ENCODE assay signal across 25 cellular contexts in the genomic region with DNA sequence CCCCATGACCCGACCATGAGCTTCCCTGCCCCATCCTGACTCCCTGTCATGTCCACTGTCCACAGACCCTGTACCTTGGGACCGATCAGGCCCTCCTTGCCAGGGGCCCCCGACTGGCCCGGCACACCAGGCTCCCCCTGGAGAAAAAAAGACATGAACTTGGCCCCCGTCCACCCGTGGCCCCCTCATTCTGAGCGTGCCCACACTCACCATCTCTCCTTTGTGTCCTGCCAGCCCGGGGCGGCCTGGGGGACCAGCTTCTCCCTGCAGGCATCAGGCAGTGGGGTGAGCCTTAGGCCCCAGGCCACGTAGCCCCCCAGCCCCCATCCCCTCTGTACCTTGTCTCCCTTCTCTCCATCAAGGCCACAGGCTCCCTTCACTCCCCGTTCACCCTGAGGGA. TPM values are rescaled to one million over a fixed set of nuclear protein-coding genes. Genes with fewer than 3 reads are reported as not detected.
DNase-seq lines count a peak whose midpoint lies in the region; ATAC-seq and TF ChIP-seq lines count a peak whose summit lies in the region.
"Had no signal": no experiment of that assay in that cellular context is flagged by ENCODE, and none has a peak within 500 bp of the region (broad histone marks: within the 10 kb centered on the region; RNA-seq: fewer than 3 reads in every experiment).

No MANE protein-coding gene starts in this region.

- H3K36me3 Mint-ChIP-seq in endodermal cell (ENCODE audit: low read depth), result no peaks in the 10 kb centered on the region
- H3K36me3 Mint-ChIP-seq in naive thymus-derived CD4-positive, alpha-beta T cell, result no peaks in the 10 kb centered on the region
- H3K36me3 Mint-ChIP-seq: CD4-positive, alpha-beta memory T cell had no signal

- H3K27ac ChIP-seq in BLaER1 treated with 17β-estradiol and CSF1 and Interleukin-3, amounts not matched to agents 10 nM and 100 nM, result peak overlapping the region in 2 of 11 experiments; percentile 13 to 89; a peak in 1 of 22 replicates
- H3K27ac ChIP-seq in RWPE2 (ENCODE audit: poor library complexity, severe bottlenecking) (peak overlapping the region; percentile 89), endodermal cell (ENCODE audit: low read depth, low read length) (no peak overlapping the region), osteoblast (ENCODE audit: low read depth, low read length) (no peak overlapping the region)
- no peak overlapping the region for H3K27ac ChIP-seq in naive thymus-derived CD4-positive, alpha-beta T cell (ENCODE audit: low read depth, low read length)
- H3K27ac ChIP-seq: GM23248 had no signal

- H3K4me1 ChIP-seq in BLaER1 treated with 17β-estradiol and CSF1 and Interleukin-3, amounts not matched to agents 10 nM and 100 nM, result peaks cover 47 to 74% (median 53%) of the 10 kb centered on the region in 10 experiments
- peaks cover 21% of the 10 kb centered on the region for H3K4me1 ChIP-seq in RWPE2 (ENCODE audit: insufficient read depth, poor library complexity, severe bottlenecking)
- H3K4me1 ChIP-seq in endodermal cell (ENCODE audit: control insufficient read depth, insufficient read depth, low read length), result no peaks in the 10 kb centered on the region
- H3K4me1 ChIP-seq in osteoblast (ENCODE audit: insufficient read depth, low read length), result peaks cover 34% of the 10 kb centered on the region
- no peaks in the 10 kb centered on the region for H3K4me1 ChIP-seq in naive thymus-derived CD4-positive, alpha-beta T cell (ENCODE audit: control insufficient read depth in 2 of 2, insufficient read depth in 2 of 2, low read length in 2 of 2)

- H2AFZ ChIP-seq in osteoblast (ENCODE audit: low read length), result no peak overlapping the region
- H2AFZ ChIP-seq: GM23248 had no signal

- CTCF ChIA-PET in naive thymus-derived CD4-positive, alpha-beta T cell (lab: Charles Lee), result no interaction called here

- peak overlapping the region; percentile 75 for H3K27ac Mint-ChIP-seq in endodermal cell
- H3K27ac Mint-ChIP-seq in naive thymus-derived CD4-positive, alpha-beta T cell, result no peak overlapping the region

- H3K4me3 Mint-ChIP-seq in endodermal cell, result no peak overlapping the region
- H3K4me3 Mint-ChIP-seq in naive thymus-derived CD4-positive, alpha-beta T cell, result no peak overlapping the region
- H3K4me3 Mint-ChIP-seq: CD4-positive, alpha-beta memory T cell had no signal

- intact Hi-C loops in naive thymus-derived CD4-positive, alpha-beta T cell (cut with micrococcal nuclease), result no loop called here

- H3K9me3 ChIP-seq in BLaER1 treated with 17β-estradiol and CSF1 and Interleukin-3, amounts not matched to agents 10 nM and 100 nM (replicated peaks in 1 of 11), result no peaks in the 10 kb centered on the region
- H3K9me3 ChIP-seq in RWPE2 (ENCODE audit: severe bottlenecking), result no peaks in the 10 kb centered on the region
- H3K9me3 ChIP-seq in endodermal cell (ENCODE audit: control insufficient read depth, low read length), result no peaks in the 10 kb centered on the region
- no peaks in the 10 kb centered on the region for H3K9me3 ChIP-seq in osteoblast (ENCODE audit: low read depth, low read length)
- no peaks in the 10 kb centered on the region for H3K9me3 ChIP-seq in naive thymus-derived CD4-positive, alpha-beta T cell (ENCODE audit: control insufficient read depth in 2 of 3, low read length in 3 of 3)
- H3K9me3 ChIP-seq: MG63 had no signal

- no peak overlapping the region for H3K9ac ChIP-seq in BLaER1 treated with 17β-estradiol and CSF1 and Interleukin-3, amounts not matched to agents 10 nM and 100 nM
- H3K9ac ChIP-seq in endodermal cell (ENCODE audit: extremely low read depth, low read length, poor library complexity, severe bottlenecking), result no peak overlapping the region
- H3K9ac ChIP-seq: GM23248 had no signal

- H3K79me2 ChIP-seq in osteoblast (ENCODE audit: insufficient read depth, low read length), result no peaks in the 10 kb centered on the region

- H3K4me2 ChIP-seq in BLaER1 treated with 17β-estradiol and CSF1 and Interleukin-3, amounts not matched to agents 10 nM and 100 nM, result peak overlapping the region in 6 of 11 experiments; percentile 87 to 98 (median 94); a peak in 8 of 22 replicates
- H3K4me2 ChIP-seq in osteoblast (ENCODE audit: insufficient read depth, low read length), result no peak overlapping the region

- POLR2A ChIA-PET in naive thymus-derived CD4-positive, alpha-beta T cell (lab: Charles Lee), result no interaction called here

- 87 to 90% methylated on average over 5 to 11 of the region's 11 CpGs for WGBS in endodermal cell (ENCODE audit: insufficient coverage in 1 of 2, insufficient read length in 1 of 2), 2 experiments

- H3K27me3 ChIP-seq in BLaER1 treated with 17β-estradiol and CSF1 and Interleukin-3, amounts not matched to agents 10 nM and 100 nM, result no peaks in the 10 kb centered on the region
- H3K27me3 ChIP-seq in RWPE2 (ENCODE audit: insufficient read depth, poor library complexity, severe bottlenecking), result no peaks in the 10 kb centered on the region
- no peaks in the 10 kb centered on the region for H3K27me3 ChIP-seq in endodermal cell (ENCODE audit: control insufficient read depth, insufficient read depth, low read length, poor library complexity, severe bottlenecking)
- no peaks in the 10 kb centered on the region for H3K27me3 ChIP-seq in osteoblast (ENCODE audit: insufficient read depth, low read length)
- H3K27me3 ChIP-seq in naive thymus-derived CD4-positive, alpha-beta T cell (ENCODE audit: control insufficient read depth in 2 of 2, insufficient read depth in 2 of 2, low read length in 2 of 2), result no peaks in the 10 kb centered on the region
- H3K27me3 ChIP-seq: MG63 had no signal

- no peaks in the 10 kb centered on the region for H4K20me1 ChIP-seq in BLaER1 treated with 17β-estradiol and CSF1 and Interleukin-3, amounts not matched to agents 10 nM and 100 nM
- no peaks in the 10 kb centered on the region for H4K20me1 ChIP-seq in osteoblast (ENCODE audit: insufficient read depth, low read length)

- H3K27me3 Mint-ChIP-seq in endodermal cell (ENCODE audit: insufficient read depth), result no peaks in the 10 kb centered on the region
- H3K27me3 Mint-ChIP-seq in naive thymus-derived CD4-positive, alpha-beta T cell, result no peaks in the 10 kb centered on the region
- H3K27me3 Mint-ChIP-seq: CD4-positive, alpha-beta memory T cell had no signal

- H3K9me3 Mint-ChIP-seq in endodermal cell, result no peaks in the 10 kb centered on the region
- no peaks in the 10 kb centered on the region for H3K9me3 Mint-ChIP-seq in naive thymus-derived CD4-positive, alpha-beta T cell
- H3K9me3 Mint-ChIP-seq: CD4-positive, alpha-beta memory T cell had no signal

- TF ChIP-seq CTCF in RWPE2 (IDR thresholded peaks at IDR 0.05; ENCODE audit: poor library complexity, severe bottlenecking) (no peak), endodermal cell (conservative IDR thresholded peaks at IDR 0.05) (no peak), osteoblast (IDR thresholded peaks at IDR 0.05; ENCODE audit: extremely low read depth, low read depth, low read length) (no peak)

- H3K36me3 ChIP-seq in BLaER1 treated with 17β-estradiol and CSF1 and Interleukin-3, amounts not matched to agents 10 nM and 100 nM, result no peaks in the 10 kb centered on the region
- peaks cover 98% of the 10 kb centered on the region for H3K36me3 ChIP-seq in RWPE2 (ENCODE audit: low read depth)
- no peaks in the 10 kb centered on the region for H3K36me3 ChIP-seq in endodermal cell (ENCODE audit: control insufficient read depth, insufficient read depth, low read length)
- no peaks in the 10 kb centered on the region for H3K36me3 ChIP-seq in osteoblast (ENCODE audit: insufficient read depth, low read length)
- no peaks in the 10 kb centered on the region for H3K36me3 ChIP-seq in naive thymus-derived CD4-positive, alpha-beta T cell (ENCODE audit: control insufficient read depth in 2 of 3, insufficient read depth in 3 of 3, low read length in 3 of 3)
- H3K36me3 ChIP-seq: MG63 had no signal

- no peak overlapping the region for H3K4me3 ChIP-seq in BLaER1 treated with 17β-estradiol and CSF1 and Interleukin-3, amounts not matched to agents 10 nM and 100 nM
- H3K4me3 ChIP-seq in RWPE2 (ENCODE audit: severe bottlenecking) (no peak overlapping the region), endodermal cell (ENCODE audit: low read length) (no peak overlapping the region), osteoblast (ENCODE audit: insufficient read depth, low read length) (no peak overlapping the region)
- H3K4me3 ChIP-seq in naive thymus-derived CD4-positive, alpha-beta T cell (ENCODE audit: low read length), result no peak overlapping the region
- H3K4me3 ChIP-seq: GM23248, MG63 had no signal

- DNase-seq in RWPE2 (ENCODE audit: low spot score) (no peak), endodermal cell (no peak), osteoblast (ENCODE audit: insufficient read length, low spot score, missing footprints) (peak; percentile 32)
- no peak for DNase-seq in activated naive CD4-positive, alpha-beta T cell treated with Interleukin-2 at 50 U/mL for 16 hours
- DNase-seq in naive thymus-derived CD4-positive, alpha-beta T cell, result no peak
- no peak for DNase-seq in stimulated activated CD4-positive, alpha-beta T cell treated with anti-CD3 and anti-CD28 coated beads, Interleukin-4, amount 100 ng/mL, for 4 hours
- DNase-seq: C1 segment of cervical spinal cord; CD4-positive, alpha-beta memory T cell; COR-L47; DMS53; GM23248; KBM-7; MG63; NCI-H1105 treated with DMSO at 0.1 percent for 48 hours; NCI-H146; NCI-H2029; NCI-H526 treated with DMSO at 0.1 percent for 48 hours; SHP77 treated with DMSO at 0.1 percent for 48 hours had no signal

- ATAC-seq in RWPE2 (ENCODE audit: low read depth), result no peak
- ATAC-seq in naive thymus-derived CD4-positive, alpha-beta T cell, result no peak

- peaks cover 11% of the 10 kb centered on the region for H3K4me1 Mint-ChIP-seq in endodermal cell
- peaks cover 0 to 19% (median 4%) of the 10 kb centered on the region in 7 donors for H3K4me1 Mint-ChIP-seq in naive thymus-derived CD4-positive, alpha-beta T cell

RNA-seq across cellular contexts. Expression of gene UCN2, which starts 3.9 kb away (rescaled TPM):
- total RNA-seq in endodermal cell, result not detected
- polyA plus RNA-seq in endodermal cell (2013, experiment 1 of 2), result 0.36 TPM
- 0.54 TPM for polyA plus RNA-seq in endodermal cell (2013, experiment 2 of 2)
- total RNA-seq in osteoblast, result 0.29 and 0.72 TPM in 2 replicates
- under 1 TPM in 1 of 5 experiments, not detected in 4; 0.51 TPM for total RNA-seq in naive thymus-derived CD4-positive, alpha-beta T cell
- not detected for polyA plus RNA-seq in naive thymus-derived CD4-positive, alpha-beta T cell
- total RNA-seq: CD4-positive, alpha-beta memory T cell; G401; NCI-H460 had no signal
- polyA plus RNA-seq: CD4-positive, alpha-beta memory T cell had no signal

RNA-seq across cellular contexts. Expression of gene PFKFB4, which starts 10.9 kb away (rescaled TPM):
- total RNA-seq in endodermal cell, result 10 to 100 TPM; 12.6 to 19.0 TPM
- 26.7 TPM for polyA plus RNA-seq in endodermal cell (2013, experiment 1 of 2)
- 25.9 TPM for polyA plus RNA-seq in endodermal cell (2013, experiment 2 of 2)
- 12.3 and 12.4 TPM in 2 replicates for total RNA-seq in osteoblast
- 10 to 100 TPM in 2 of 5 experiments, 1 to 10 TPM in 3; 3.0 to 64.2 (median 3.7) TPM for total RNA-seq in naive thymus-derived CD4-positive, alpha-beta T cell
- 1 to 10 TPM; 2.6 to 3.4 TPM for polyA plus RNA-seq in naive thymus-derived CD4-positive, alpha-beta T cell

RNA-seq across cellular contexts. Expression of gene COL7A1, which starts 27.6 kb away (rescaled TPM):
- total RNA-seq in endodermal cell (10 to 100 TPM; 15.7 to 16.6 TPM), osteoblast (12.7 and 21.4 TPM in 2 replicates)
- polyA plus RNA-seq in endodermal cell (2013, experiment 1 of 2), result 18.7 TPM
- polyA plus RNA-seq in endodermal cell (2013, experiment 2 of 2), result 24.0 TPM
- total RNA-seq in naive thymus-derived CD4-positive, alpha-beta T cell, result 1 to 10 TPM in 3 of 5 experiments, under 1 TPM in 2; 0.71 to 3.4 (median 1.2) TPM
- polyA plus RNA-seq in naive thymus-derived CD4-positive, alpha-beta T cell, result not detected
- polyA plus RNA-seq: CD4-positive, alpha-beta memory T cell had no signal

RNA-seq across cellular contexts. Expression of gene UQCRC1, which starts 41.9 kb away (rescaled TPM):
- total RNA-seq in endodermal cell, result 100 to 1,000 TPM; 231 to 289 TPM
- 272 TPM for polyA plus RNA-seq in endodermal cell (2013, experiment 1 of 2)
- 265 TPM for polyA plus RNA-seq in endodermal cell (2013, experiment 2 of 2)
- total RNA-seq in osteoblast, result 299 and 308 TPM in 2 replicates
- 100 to 1,000 TPM in 2 of 5 experiments, 10 to 100 TPM in 3; 77.3 to 156 (median 91.7) TPM for total RNA-seq in naive thymus-derived CD4-positive, alpha-beta T cell
- 100 to 1,000 TPM; 151 to 164 TPM for polyA plus RNA-seq in naive thymus-derived CD4-positive, alpha-beta T cell

RNA-seq across cellular contexts. Expression of gene TMEM89, which starts 54.1 kb away (rescaled TPM):
- total RNA-seq in endodermal cell, result under 1 TPM in 1 of 2 donors, not detected in 1; 0.57 TPM
- 0.39 TPM for polyA plus RNA-seq in endodermal cell (2013, experiment 1 of 2)
- polyA plus RNA-seq in endodermal cell (2013, experiment 2 of 2), result not detected
- 0.59 TPM in 1 of 2 replicates, not detected in the other for total RNA-seq in osteoblast
- not detected for total RNA-seq in naive thymus-derived CD4-positive, alpha-beta T cell
- polyA plus RNA-seq in naive thymus-derived CD4-positive, alpha-beta T cell, result not detected
- total RNA-seq: CD4-positive, alpha-beta memory T cell; Daoy; G401; GM23248; H7; LHCN-M2; NCI-H460 had no signal
- polyA plus RNA-seq: AG04450; CD4-positive, alpha-beta memory T cell; GM23248 had no signal
